28 cellular contexts compared by ENCODE assay signal in genomic region chr20:416950-417800, GRCh38. TPM values are rescaled to one million over a fixed set of nuclear protein-coding genes. Genes with fewer than 3 reads are reported as not detected.
DNase-seq lines count a peak whose midpoint lies in the region; ATAC-seq and TF ChIP-seq lines count a peak whose summit lies in the region.
"Had no signal": no experiment of that assay in that cellular context is flagged by ENCODE, and none has a peak within 500 bp of the region (broad histone marks: within the 10 kb centered on the region; RNA-seq: fewer than 3 reads in every experiment).

No MANE protein-coding gene starts in this region.

- no peak for TF ChIP-seq RAD21 in liver (IDR thresholded peaks at IDR 0.05)

- no peaks in the 10 kb centered on the region for H3K9me3 ChIP-seq in liver (ENCODE audit: control insufficient read depth in 4 of 4, low read length in 3 of 4)
- H3K9me3 ChIP-seq in naive thymus-derived CD4-positive, alpha-beta T cell (ENCODE audit: control insufficient read depth in 2 of 3, low read length in 3 of 3) = no peaks in the 10 kb centered on the region
- H3K9me3 ChIP-seq: Caco-2, Peyer's patch, right atrium auricular region, uterus had no signal

- H3K9me3 Mint-ChIP-seq in activated naive CD4-positive, alpha-beta T cell treated with anti-CD3 and anti-CD28 coated beads, Interleukin-2, amount 50 U/mL, for 24 hours = no peaks in the 10 kb centered on the region
- peaks cover 0 to 2% (median 0%) of the 10 kb centered on the region in 11 donors for H3K9me3 Mint-ChIP-seq in naive thymus-derived CD4-positive, alpha-beta T cell
- H3K9me3 Mint-ChIP-seq: stimulated activated naive CD8-positive, alpha-beta T cell treated with anti-CD3 and anti-CD28 coated beads, Interleukin-15, Interleukin-2, amounts not matched to agents 100 ng/mL and 50 ng/mL, for 24 hours had no signal

- H3K36me3 ChIP-seq in liver (ENCODE audit: control insufficient read depth in 4 of 4, insufficient read depth in 3 of 4, low read depth in 1 of 4, low read length in 3 of 4) = peaks cover 5 to 13% (median 9%) of the 10 kb centered on the region in 4 donors
- H3K36me3 ChIP-seq in naive thymus-derived CD4-positive, alpha-beta T cell (ENCODE audit: control insufficient read depth in 2 of 3, insufficient read depth in 3 of 3, low read length in 3 of 3) = peaks cover 8 to 54% (median 10%) of the 10 kb centered on the region in 3 experiments
- H3K36me3 ChIP-seq: uterus had no signal

- ATAC-seq in HG03159 (IDR thresholded peaks at IDR 0.05; ENCODE audit: unreplicated experiment) = no peak
- ATAC-seq in naive thymus-derived CD4-positive, alpha-beta T cell = no peak

- no peaks in the 10 kb centered on the region for H3K27me3 Mint-ChIP-seq in activated naive CD4-positive, alpha-beta T cell treated with anti-CD3 and anti-CD28 coated beads, Interleukin-2, amount 50 U/mL, for 24 hours
- no peaks in the 10 kb centered on the region for H3K27me3 Mint-ChIP-seq in naive thymus-derived CD4-positive, alpha-beta T cell
- H3K27me3 Mint-ChIP-seq: stimulated activated naive CD8-positive, alpha-beta T cell treated with anti-CD3 and anti-CD28 coated beads, Interleukin-15, Interleukin-2, amounts not matched to agents 100 ng/mL and 50 ng/mL, for 24 hours had no signal

- WGBS in liver = 89% methylated on average over 13 of the region's 13 CpGs

- no peak overlapping the region for H3K4me3 Mint-ChIP-seq in activated naive CD4-positive, alpha-beta T cell treated with anti-CD3 and anti-CD28 coated beads, Interleukin-2, amount 50 U/mL, for 24 hours
- no peak overlapping the region for H3K4me3 Mint-ChIP-seq in naive thymus-derived CD4-positive, alpha-beta T cell
- H3K4me3 Mint-ChIP-seq: H9; stimulated activated naive CD8-positive, alpha-beta T cell treated with anti-CD3 and anti-CD28 coated beads, Interleukin-15, Interleukin-2, amounts not matched to agents 100 ng/mL and 50 ng/mL, for 24 hours had no signal

- peak overlapping the region; percentile 64 to 90 for H3K27ac ChIP-seq in liver (ENCODE audit: low read depth in 1 of 2, low read length in 2 of 2)
- H3K27ac ChIP-seq in naive thymus-derived CD4-positive, alpha-beta T cell (ENCODE audit: low read depth, low read length) = no peak overlapping the region
- H3K27ac ChIP-seq: BLaER1 treated with 17β-estradiol and CSF1 and Interleukin-3, amounts not matched to agents 10 nM and 100 nM; parathyroid adenoma; Peyer's patch; right atrium auricular region; uterus had no signal

- peak overlapping the region; percentile 19 for H3K27ac Mint-ChIP-seq in activated naive CD4-positive, alpha-beta T cell treated with anti-CD3 and anti-CD28 coated beads, Interleukin-2, amount 50 U/mL, for 24 hours
- peak overlapping the region in 3 of 9 donors; percentile 5 to 39 (median 24) for H3K27ac Mint-ChIP-seq in naive thymus-derived CD4-positive, alpha-beta T cell
- H3K27ac Mint-ChIP-seq: H9; stimulated activated naive CD8-positive, alpha-beta T cell treated with anti-CD3 and anti-CD28 coated beads, Interleukin-15, Interleukin-2, amounts not matched to agents 100 ng/mL and 50 ng/mL, for 24 hours had no signal

- H3K4me3 ChIP-seq in liver (ENCODE audit: low read depth in 1 of 3, low read length in 3 of 3) = no peak overlapping the region
- H3K4me3 ChIP-seq in naive thymus-derived CD4-positive, alpha-beta T cell (ENCODE audit: low read length) = no peak overlapping the region
- H3K4me3 ChIP-seq: BLaER1 treated with 17β-estradiol and CSF1 and Interleukin-3, amounts not matched to agents 10 nM and 100 nM; Peyer's patch; right atrium auricular region; smooth muscle cell; uterus had no signal

- peaks cover 43% of the 10 kb centered on the region for H3K4me1 Mint-ChIP-seq in activated naive CD4-positive, alpha-beta T cell treated with anti-CD3 and anti-CD28 coated beads, Interleukin-2, amount 50 U/mL, for 24 hours
- H3K4me1 Mint-ChIP-seq in naive thymus-derived CD4-positive, alpha-beta T cell = peaks cover 19 to 48% (median 38%) of the 10 kb centered on the region in 7 donors
- H3K4me1 Mint-ChIP-seq: H9 had no signal

- no peak overlapping the region for H3K9ac ChIP-seq in liver (ENCODE audit: low read depth in 1 of 2, low read length in 2 of 2)
- H3K9ac ChIP-seq: BLaER1 treated with 17β-estradiol and CSF1 and Interleukin-3, amounts not matched to agents 10 nM and 100 nM; parathyroid adenoma had no signal

- POLR2A ChIA-PET in naive thymus-derived CD4-positive, alpha-beta T cell (lab: Charles Lee) = no interaction called here

- TF ChIP-seq CTCF in liver (IDR thresholded peaks at IDR 0.05; ENCODE audit: low read depth, low read length, missing input control) = no peak

- H3K4me1 ChIP-seq in liver (ENCODE audit: control insufficient read depth in 4 of 4, insufficient read depth in 4 of 4, low read length in 3 of 4) = peaks cover 12 to 42% (median 25%) of the 10 kb centered on the region in 4 donors
- H3K4me1 ChIP-seq in naive thymus-derived CD4-positive, alpha-beta T cell (ENCODE audit: control insufficient read depth in 2 of 2, insufficient read depth in 2 of 2, low read length in 2 of 2) = no peaks in the 10 kb centered on the region
- H3K4me1 ChIP-seq: Caco-2, parathyroid adenoma, Peyer's patch, right atrium auricular region, uterus had no signal

- no peaks in the 10 kb centered on the region for H3K27me3 ChIP-seq in liver (ENCODE audit: control insufficient read depth in 4 of 4, insufficient read depth in 4 of 4, low read length in 3 of 4)
- no peaks in the 10 kb centered on the region for H3K27me3 ChIP-seq in naive thymus-derived CD4-positive, alpha-beta T cell (ENCODE audit: control insufficient read depth in 2 of 2, insufficient read depth in 2 of 2, low read length in 2 of 2)
- H3K27me3 ChIP-seq: BLaER1 treated with 17β-estradiol and CSF1 and Interleukin-3, amounts not matched to agents 10 nM and 100 nM; Peyer's patch; right atrium auricular region; uterus had no signal

- intact Hi-C loops in naive thymus-derived CD4-positive, alpha-beta T cell (cut with micrococcal nuclease) = no loop called here

- CTCF ChIA-PET in naive thymus-derived CD4-positive, alpha-beta T cell (lab: Charles Lee) = no interaction called here

- H3K36me3 Mint-ChIP-seq in activated naive CD4-positive, alpha-beta T cell treated with anti-CD3 and anti-CD28 coated beads, Interleukin-2, amount 50 U/mL, for 24 hours = peaks cover 24% of the 10 kb centered on the region
- peaks cover 4 to 45% (median 30%) of the 10 kb centered on the region in 5 donors for H3K36me3 Mint-ChIP-seq in naive thymus-derived CD4-positive, alpha-beta T cell

- DNase-seq in activated naive CD4-positive, alpha-beta T cell treated with Interleukin-2 at 50 U/mL for 16 hours = no peak
- DNase-seq in NCI-H69 (lab: John Stamatoyannopoulos, UW) (peak; percentile 24), glomerular visceral epithelial cell (ENCODE audit: extremely low spot score) (no peak)
- no peak for DNase-seq in naive thymus-derived CD4-positive, alpha-beta T cell
- DNase-seq: activated CD4-positive, alpha-beta T cell treated with anti-CD3 and anti-CD28 coated beads for 48 hours; activated naive CD4-positive, alpha-beta T cell treated with anti-CD3 and anti-CD28 coated beads, Interleukin-2, amount 50 U/mL, for 16 hours; anterior cingulate cortex; Caco-2; H9; hypothalamus; left cardiac atrium; mammary epithelial cell; MV-4-11; NCI-H1436; NCI-H2081; SIG-M5; stimulated activated CD4-positive, alpha-beta T cell treated with anti-CD3 and anti-CD28 coated beads, Interleukin-1b, Interleukin-23, amount 100 ng/mL, for 48 hours; SW 1271; uterus had no signal

TF ChIP-seq in liver, 16 proteins besides CTCF, POLR2A, EP300 and RAD21:
- TF ChIP-seq JUND (IDR thresholded peaks at IDR 0.05) (no peak), GABPA (IDR thresholded peaks at IDR 0.05 in 1 of 2, conservative IDR thresholded peaks at IDR 0.05 in 1 of 2) (no peak), ZBTB33 (IDR thresholded peaks at IDR 0.05) (no peak), MAX (IDR thresholded peaks at IDR 0.05) (no peak), ATF3 (IDR thresholded peaks at IDR 0.05) (no peak), SP1 (IDR thresholded peaks at IDR 0.05) (no peak), YY1 (IDR thresholded peaks at IDR 0.05) (no peak)

RNA-seq across cellular contexts. Expression of gene RBCK1, which starts 9.1 kb away (rescaled TPM):
- total RNA-seq in liver = 10 to 100 TPM; 18.0 to 48.3 TPM
- 10 to 100 TPM; 61.3 to 62.6 TPM for polyA plus RNA-seq in liver
- total RNA-seq in naive thymus-derived CD4-positive, alpha-beta T cell = 100 to 1,000 TPM in 1 of 5 experiments, 10 to 100 TPM in 4; 70.3 to 153 (median 96.9) TPM
- 10 to 100 TPM; 80.1 to 98.1 TPM for polyA plus RNA-seq in naive thymus-derived CD4-positive, alpha-beta T cell

RNA-seq across cellular contexts. Expression of gene TRIB3, which starts 36.6 kb away (rescaled TPM):
- total RNA-seq in liver = 10 to 100 TPM in 1 of 2 donors, 1 to 10 TPM in 1; 4.8 to 36.3 TPM
- 10 to 100 TPM; 41.2 to 63.1 TPM for polyA plus RNA-seq in liver
- 10 to 100 TPM in 1 of 5 experiments, 1 to 10 TPM in 4; 2.4 to 27.7 (median 9.4) TPM for total RNA-seq in naive thymus-derived CD4-positive, alpha-beta T cell
- 10 to 100 TPM; 12.6 to 16.0 TPM for polyA plus RNA-seq in naive thymus-derived CD4-positive, alpha-beta T cell

RNA-seq across cellular contexts. Expression of gene TBC1D20, which starts 45.2 kb away (rescaled TPM):
- 10 to 100 TPM; 14.4 to 18.9 TPM for total RNA-seq in liver
- polyA plus RNA-seq in liver = 1 to 10 TPM; 8.7 to 9.4 TPM
- 10 to 100 TPM; 26.3 to 45.7 (median 35.4) TPM for total RNA-seq in naive thymus-derived CD4-positive, alpha-beta T cell
- polyA plus RNA-seq in naive thymus-derived CD4-positive, alpha-beta T cell = 10 to 100 TPM; 19.9 to 24.3 TPM
